Comparison of ENCODE assay signal across 9 cellular contexts in the genomic region with DNA sequence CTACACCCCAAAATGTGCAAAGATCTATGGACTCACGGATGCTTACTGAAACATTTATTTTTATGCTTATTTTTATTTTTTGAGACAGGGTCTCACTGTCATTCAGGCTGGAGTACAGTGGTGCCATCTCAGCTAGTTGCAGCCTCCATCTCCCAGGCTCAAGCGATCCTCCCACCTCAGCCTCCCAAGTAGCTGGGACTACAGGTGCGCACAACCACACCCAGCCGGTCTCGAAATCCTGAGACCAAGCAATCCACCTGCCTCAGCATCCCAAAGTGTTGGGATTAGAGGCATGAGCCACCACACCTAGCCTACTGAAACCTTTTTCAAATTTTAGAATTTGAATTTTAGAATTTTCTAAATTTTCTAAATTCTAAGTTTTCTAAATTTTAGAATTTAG. TPM values are rescaled to one million over a fixed set of nuclear protein-coding genes. Genes with fewer than 3 reads are reported as not detected.
"Had no signal": no experiment of that assay in that cellular context is flagged by ENCODE, and none has a peak within 500 bp of the region (broad histone marks: within the 10 kb centered on the region; RNA-seq: fewer than 3 reads in every experiment).

No MANE protein-coding gene starts in this region.

- H3K27ac ChIP-seq: GM23248 had no signal

- ATAC-seq: GM23338, HCT116 had no signal

- H3K4me3 ChIP-seq: GM23248, GM23338, HAP-1 had no signal

- H3K9ac ChIP-seq: GM23248 had no signal

- H3K27ac Mint-ChIP-seq: GM23338, HFFc6 had no signal

- H3K4me3 Mint-ChIP-seq: GM23338, H9, HFFc6 had no signal

- H3K9me3 ChIP-seq: HAP-1 had no signal

- DNase-seq: GM23248, GOT3, H7, H9, HCEC 1CT, HFFc6 had no signal

- H3K9me3 Mint-ChIP-seq: GM23338, H9, HFFc6 had no signal

- H3K4me2 ChIP-seq: GM23338 had no signal

- H2AFZ ChIP-seq: GM23248, GM23338 had no signal

RNA-seq across cellular contexts. Expression of a gene that starts 50.8 kb away (rescaled TPM):
- total RNA-seq: GM23248 had no signal
- polyA plus RNA-seq: GM23248 had no signal
